In the genomic region with DNA sequence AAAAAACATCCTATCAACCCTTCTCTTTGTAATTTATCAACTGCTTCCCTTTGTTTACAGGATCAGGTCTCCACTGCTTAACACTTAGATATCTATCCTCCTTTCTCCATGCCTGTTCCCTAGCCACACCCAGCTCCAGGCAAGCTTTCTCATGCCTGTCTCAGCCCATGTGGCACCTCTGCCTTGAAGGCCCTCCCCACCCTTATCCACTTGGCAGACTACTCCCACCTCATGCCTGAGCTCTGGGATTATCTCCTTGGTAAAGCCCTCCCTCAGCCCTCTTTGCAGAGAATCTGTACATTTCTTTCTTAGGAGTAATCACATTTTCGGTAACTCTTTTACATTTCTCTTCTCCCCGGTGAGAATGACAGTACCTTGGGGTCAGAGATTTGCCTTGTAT, we compare ENCODE assay signal across 1 cellular context.
TF ChIP-seq lines count a peak whose summit lies in the region.

No MANE protein-coding gene starts in this region.

TF ChIP-seq in K562, 482 proteins besides CTCF, POLR2A, EP300 and RAD21 (continued from another document):
- no peak for TF ChIP-seq FOXK1 (CRISPR knock-in tag; IDR thresholded peaks at IDR 0.05; ENCODE audit: borderline replicate concordance)
- no peak for TF ChIP-seq PCBP1 (IDR thresholded peaks at IDR 0.05; ENCODE audit: low read depth, low read length, poor library complexity, severe bottlenecking)
- no peak for TF ChIP-seq KDM1A (IDR thresholded peaks at IDR 0.05)
- no peak for TF ChIP-seq POLR2G (IDR thresholded peaks at IDR 0.05; ENCODE audit: low read depth, low read length)
- TF ChIP-seq TAF9B (IDR thresholded peaks at IDR 0.05; ENCODE audit: partially characterized antibody), result no peak
- no peak for TF ChIP-seq PRPF4 (IDR thresholded peaks at IDR 0.05; ENCODE audit: insufficient read depth, low read depth, low read length, poor library complexity, severe bottlenecking)
- no peak for TF ChIP-seq HDAC3 (IDR thresholded peaks at IDR 0.05; ENCODE audit: borderline replicate concordance, partially characterized antibody)
- no peak for TF ChIP-seq CHCHD3 (CRISPR knock-in tag; IDR thresholded peaks at IDR 0.05)
- no peak for TF ChIP-seq ZNF232 (CRISPR knock-in tag; IDR thresholded peaks at IDR 0.05)
- TF ChIP-seq, protein P1, sequence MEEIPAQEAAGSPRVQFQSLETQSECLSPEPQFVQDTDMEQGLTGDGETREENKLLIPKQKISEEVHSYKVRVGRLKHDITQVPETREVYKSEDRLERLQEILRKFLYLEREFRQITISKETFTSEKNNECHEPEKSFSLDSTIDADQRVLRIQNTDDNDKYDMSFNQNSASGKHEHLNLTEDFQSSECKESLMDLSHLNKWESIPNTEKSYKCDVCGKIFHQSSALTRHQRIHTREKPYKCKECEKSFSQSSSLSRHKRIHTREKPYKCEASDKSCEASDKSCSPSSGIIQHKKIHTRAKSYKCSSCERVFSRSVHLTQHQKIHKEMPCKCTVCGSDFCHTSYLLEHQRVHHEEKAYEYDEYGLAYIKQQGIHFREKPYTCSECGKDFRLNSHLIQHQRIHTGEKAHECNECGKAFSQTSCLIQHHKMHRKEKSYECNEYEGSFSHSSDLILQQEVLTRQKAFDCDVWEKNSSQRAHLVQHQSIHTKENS (CRISPR knock-in tag; IDR thresholded peaks at IDR 0.05), result no peak
- TF ChIP-seq, protein P2, sequence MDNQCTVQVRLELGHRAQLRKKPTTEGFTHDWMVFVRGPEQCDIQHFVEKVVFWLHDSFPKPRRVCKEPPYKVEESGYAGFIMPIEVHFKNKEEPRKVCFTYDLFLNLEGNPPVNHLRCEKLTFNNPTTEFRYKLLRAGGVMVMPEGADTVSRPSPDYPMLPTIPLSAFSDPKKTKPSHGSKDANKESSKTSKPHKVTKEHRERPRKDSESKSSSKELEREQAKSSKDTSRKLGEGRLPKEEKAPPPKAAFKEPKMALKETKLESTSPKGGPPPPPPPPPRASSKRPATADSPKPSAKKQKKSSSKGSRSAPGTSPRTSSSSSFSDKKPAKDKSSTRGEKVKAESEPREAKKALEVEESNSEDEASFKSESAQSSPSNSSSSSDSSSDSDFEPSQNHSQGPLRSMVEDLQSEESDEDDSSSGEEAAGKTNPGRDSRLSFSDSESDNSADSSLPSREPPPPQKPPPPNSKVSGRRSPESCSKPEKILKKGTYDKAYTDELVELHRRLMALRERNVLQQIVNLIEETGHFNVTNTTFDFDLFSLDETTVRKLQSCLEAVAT (IDR thresholded peaks at IDR 0.05), result no peak
